In genomic region chr1:173301507-173301906, GRCh38 we compare ENCODE assay signal across 19 cellular contexts.
DNase-seq lines count a peak whose midpoint lies in the region; ATAC-seq and TF ChIP-seq lines count a peak whose summit lies in the region.
"Had no signal": no experiment of that assay in that cellular context is flagged by ENCODE, and none has a peak within 500 bp of the region (broad histone marks: within the 10 kb centered on the region; RNA-seq: fewer than 3 reads in every experiment).

No MANE protein-coding gene starts in this region.

- H2AFZ ChIP-seq in fibroblast of lung (ENCODE audit: low read length) = no peak overlapping the region

- no peak for TF ChIP-seq POLR2A in body of pancreas (IDR thresholded peaks at IDR 0.05)

- H3K4me1 ChIP-seq in A673 (ENCODE audit: insufficient read depth, low read length, poor library complexity, severe bottlenecking) (no peaks in the 10 kb centered on the region), HEK293 (ENCODE audit: control insufficient read depth, insufficient read depth, low read length) (no peaks in the 10 kb centered on the region), fibroblast of lung (ENCODE audit: control insufficient read depth, extremely low read depth, insufficient read depth, low read length) (no peaks in the 10 kb centered on the region), body of pancreas (no peaks in the 10 kb centered on the region)

- H3K27me3 ChIP-seq in A673 (replicated peaks; ENCODE audit: insufficient read depth, low read depth, low read length, poor library complexity) = no peaks in the 10 kb centered on the region
- no peaks in the 10 kb centered on the region for H3K27me3 ChIP-seq in fibroblast of lung (ENCODE audit: control insufficient read depth, insufficient read depth, low read length)
- H3K27me3 ChIP-seq in body of pancreas = no peaks in the 10 kb centered on the region

- intact Hi-C loops in A673 (cut with micrococcal nuclease; ENCODE audit: unreplicated experiment) (no loop called here), body of pancreas (cut with DNase I) (no loop called here)

- no TSS peak for BruUV-seq in A673 (replicated peaks; lab: Mats Ljungman, UMichigan)

- DNase-seq in A673 (ENCODE audit: low spot score) = peak; percentile 12
- peak; percentile 25 for DNase-seq in SW480 (ENCODE audit: low spot score)
- DNase-seq in fibroblast of lung (ENCODE audit: low read depth in 2 of 2) = peak; percentile 17 to 36
- DNase-seq in NCI-H1436 (lab: John Stamatoyannopoulos, UW) = no peak
- DNase-seq in NCI-H82 (lab: John Stamatoyannopoulos, UW) = no peak
- no peak for DNase-seq in body of pancreas
- DNase-seq: ACHN; Calu3; CD4-positive, CD25-positive, alpha-beta regulatory T cell; DMS79 treated with DMSO at 0.1 percent for 48 hours; Kasumi-1; MV-4-11; NCI-H1417 treated with DMSO at 0.1 percent for 48 hours; NCI-H2029 treated with DMSO at 0.1 percent for 48 hours; NCI-H526 treated with DMSO at 0.1 percent for 48 hours; Right ventricle myocardium superior; SK-N-SH had no signal

- no peaks in the 10 kb centered on the region for H3K9me3 ChIP-seq in A673 (ENCODE audit: low read depth, low read length, poor library complexity, severe bottlenecking)
- no peaks in the 10 kb centered on the region for H3K9me3 ChIP-seq in HEK293 (ENCODE audit: control insufficient read depth, insufficient read depth, low read depth, low read length)
- no peaks in the 10 kb centered on the region for H3K9me3 ChIP-seq in fibroblast of lung (ENCODE audit: control insufficient read depth, insufficient read depth, low read depth, low read length)
- H3K9me3 ChIP-seq in body of pancreas = no peaks in the 10 kb centered on the region
- H3K9me3 ChIP-seq: SK-N-SH had no signal

- CTCF ChIA-PET in A673 (lab: Charles Lee) (no interaction called here), HEK293 (lab: Yijun Ruan, JAX) (no interaction called here)

- H3K27ac ChIP-seq in A673 (ENCODE audit: low read depth, low read length, poor library complexity, severe bottlenecking) (no peak overlapping the region), HEK293 (ENCODE audit: extremely low read depth, low read depth, low read length) (no peak overlapping the region), fibroblast of lung (ENCODE audit: insufficient read depth, low read length) (no peak overlapping the region), body of pancreas (no peak overlapping the region)

- no peak overlapping the region for H3K9ac ChIP-seq in fibroblast of lung (ENCODE audit: insufficient read depth, low read length)
- H3K9ac ChIP-seq: SK-N-SH had no signal

- H4K20me1 ChIP-seq in fibroblast of lung (ENCODE audit: control insufficient read depth, extremely low read depth, insufficient read depth, low read length) = no peaks in the 10 kb centered on the region

- H3K79me2 ChIP-seq in fibroblast of lung (ENCODE audit: control insufficient read depth, insufficient read depth, low read length) = no peaks in the 10 kb centered on the region

- POLR2A ChIA-PET in A673 (lab: Charles Lee; ENCODE audit: low non-redundant PET) (no interaction called here), HEK293 (lab: Yijun Ruan, JAX) (no interaction called here)

- H3K4me2 ChIP-seq in fibroblast of lung (ENCODE audit: extremely low read depth, insufficient read depth, low read length) = no peak overlapping the region
- H3K4me2 ChIP-seq: SK-N-SH had no signal

- TF ChIP-seq CTCF in A673 (conservative IDR thresholded peaks at IDR 0.05; ENCODE audit: low read depth, low read length) (no peak), HEK293 (tag by site-specific recombination; IDR thresholded peaks at IDR 0.05) (no peak), fibroblast of lung (conservative IDR thresholded peaks at IDR 0.05 in 1 of 2, IDR thresholded peaks at IDR 0.05 in 1 of 2; ENCODE audit: low read depth in 1 of 2, low read length in 2 of 2) (no peak), body of pancreas (IDR thresholded peaks at IDR 0.05) (no peak)

- no peak overlapping the region for H3K4me3 ChIP-seq in A673 (ENCODE audit: low read depth, low read length, poor library complexity, severe bottlenecking)
- no peak overlapping the region for H3K4me3 ChIP-seq in HEK293 (ENCODE audit: low read depth, low read length)
- no peak overlapping the region for H3K4me3 ChIP-seq in fibroblast of lung (replicated peaks in 1 of 4; ENCODE audit: control extremely low read depth in 1 of 4, insufficient read depth in 1 of 4, low read depth in 3 of 4, low read length in 4 of 4)
- H3K4me3 ChIP-seq in body of pancreas = no peak overlapping the region

- no peaks in the 10 kb centered on the region for H3K36me3 ChIP-seq in A673 (ENCODE audit: insufficient read depth, low read length, poor library complexity, severe bottlenecking)
- H3K36me3 ChIP-seq in HEK293 (ENCODE audit: control insufficient read depth in 2 of 2, insufficient read depth in 1 of 2, low read length in 2 of 2) = no peaks in the 10 kb centered on the region
- H3K36me3 ChIP-seq in fibroblast of lung (ENCODE audit: control insufficient read depth, insufficient read depth, low read length) = no peaks in the 10 kb centered on the region
- no peaks in the 10 kb centered on the region for H3K36me3 ChIP-seq in body of pancreas (replicated peaks in 1 of 2; ENCODE audit: insufficient read depth in 1 of 2, low read depth in 2 of 2)

- ATAC-seq in SK-N-SH treated with all-trans-retinoic acid at 6 μM for 48 hours (no peak), body of pancreas (no peak)

- 94 to 100% methylated on average over 1 of the region's 1 CpG for WGBS in body of pancreas, 2 donors

TF ChIP-seq in HEK293, 187 proteins besides CTCF, POLR2A, EP300 and RAD21:
- TF ChIP-seq ZFHX2 (tag by site-specific recombination; conservative IDR thresholded peaks at IDR 0.05) (peak; percentile 55), EGR2 (tag by site-specific recombination; IDR thresholded peaks at IDR 0.05; ENCODE audit: low read depth) (peak; percentile 59; the same call in 1 of the 2 replicates), SCRT2 (tag by site-specific recombination; IDR thresholded peaks at IDR 0.05) (0 out of 2 replicates have a peak, but pooled peaks have one; percentile 22), ZNF791 (tag by site-specific recombination; IDR thresholded peaks at IDR 0.05) (no peak)

TF ChIP-seq in SK-N-SH treated with all-trans-retinoic acid at 6 μM for 48 hours, 23 proteins besides CTCF, POLR2A, EP300 and RAD21 (continues in another document):
- TF ChIP-seq TCF4 (CRISPR knock-in tag; IDR thresholded peaks at IDR 0.05; ENCODE audit: borderline replicate concordance) (no peak), PATZ1 (CRISPR knock-in tag; IDR thresholded peaks at IDR 0.05; ENCODE audit: borderline replicate concordance) (no peak), POU6F1 (CRISPR knock-in tag; IDR thresholded peaks at IDR 0.05; ENCODE audit: borderline replicate concordance, low read depth) (no peak), TSHZ2 (CRISPR knock-in tag; IDR thresholded peaks at IDR 0.05) (no peak), OSR1 (CRISPR knock-in tag; IDR thresholded peaks at IDR 0.05) (no peak)

Comparison
In these comparisons a context has a peak if more than half of its experiments do, and no peak if none do; other contexts are left out.
1. DNase-seq: peak in A673 (single experiment), SW480 (single experiment) and fibroblast of lung (2 of 2); none in NCI-H1436 (single experiment), NCI-H82 (single experiment) and body of pancreas (0 of 4).